ENCODE assay signal across 28 cellular contexts in genomic region chr1:200714504-200715187, GRCh38.
"Had no signal": no experiment of that assay in that cellular context is flagged by ENCODE, and none has a peak within 500 bp of the region (broad histone marks: within the 10 kb centered on the region; RNA-seq: fewer than 3 reads in every experiment).

No MANE protein-coding gene starts in this region.

- H3K36me3 ChIP-seq: brain microvascular endothelial cell, pancreas, spleen, suprapubic skin, tibial artery, upper lobe of right lung had no signal

- ATAC-seq: esophagus mucosa; naive thymus-derived CD8-positive, alpha-beta T cell; pancreas; psoas muscle; upper lobe of right lung had no signal

- H3K9me3 ChIP-seq: pancreas, psoas muscle, spleen, suprapubic skin, tibial artery, upper lobe of right lung had no signal

- H3K27me3 ChIP-seq: brain microvascular endothelial cell, pancreas, spleen, suprapubic skin, tibial artery, upper lobe of right lung had no signal

- H3K27ac ChIP-seq: brain microvascular endothelial cell, pancreas, psoas muscle, spleen, suprapubic skin, tibial artery, upper lobe of right lung, VCaP had no signal

- H3K4me1 ChIP-seq: pancreas, psoas muscle, spleen, suprapubic skin, tibial artery, upper lobe of right lung had no signal

- H3K4me3 ChIP-seq: pancreas, psoas muscle, spleen, suprapubic skin, tibial artery, upper lobe of right lung had no signal

- DNase-seq: activated CD4-positive, alpha-beta T cell treated with anti-CD3 and anti-CD28 coated beads for 48 hours; activated CD4-positive, alpha-beta T cell treated with anti-CD3 and anti-CD28 coated beads, Interleukin-2, amount 50 U/mL, for 48 hours; activated CD8-positive, alpha-beta memory T cell treated with anti-CD3 and anti-CD28 coated beads for 24 hours; activated gamma-delta T cell; activated naive CD4-positive, alpha-beta T cell treated with anti-CD3 and anti-CD28 coated beads, Interleukin-2, amount 10 ng/mL, durations not matched to agents 7 days and 5 days; activated naive CD8-positive, alpha-beta T cell treated with anti-CD3 and anti-CD28 coated beads, Interleukin-2, amount 10 ng/mL, durations not matched to agents 7 days and 5 days; amniotic stem cell; brain microvascular endothelial cell; central memory CD4-positive, alpha-beta T cell; foreskin fibroblast; head of caudate nucleus; hippocampal formation; kidney; midbrain; naive thymus-derived CD8-positive, alpha-beta T cell; nucleus accumbens; pancreas; psoas muscle; spleen; stimulated activated naive CD4-positive, alpha-beta T cell; T-helper 9 cell; tibial artery; upper lobe of right lung had no signal

- FAIRE-seq: endothelial cell of umbilical vein, kidney, pancreas, TTC549 had no signal
